8 cellular contexts compared by ENCODE assay signal in genomic region chr6:44925100-44925739, GRCh38.
DNase-seq lines count a peak whose midpoint lies in the region; ATAC-seq and TF ChIP-seq lines count a peak whose summit lies in the region.

No MANE protein-coding gene starts in this region.

- no peak overlapping the region for H3K27ac ChIP-seq in neuronal stem cell (replicated peaks; ENCODE audit: low read length)
- no peak overlapping the region for H3K27ac ChIP-seq in psoas muscle

- H2AFZ ChIP-seq in neuronal stem cell (ENCODE audit: low read length), result peak overlapping the region; percentile 12

- intact Hi-C loops in psoas muscle (cut with DNase I), result no loop called here

- H3K9ac ChIP-seq in neuronal stem cell (ENCODE audit: low read depth, low read length, poor library complexity), result no peak overlapping the region

- H3K14ac ChIP-seq in neuronal stem cell (ENCODE audit: low read length), result no peak overlapping the region

- no peaks in the 10 kb centered on the region for H3K79me1 ChIP-seq in neuronal stem cell (ENCODE audit: low read depth, low read length)

- no peak overlapping the region for H3K4me2 ChIP-seq in neuronal stem cell (ENCODE audit: insufficient read depth, low read length, poor library complexity, severe bottlenecking)

- no CpG with 5 or more reads among the region's 1 CpG for WGBS in neuronal stem cell (ENCODE audit: extremely low coverage in 2 of 2, insufficient read length in 2 of 2, insufficient replicate concordance in 1 of 2), 2 donors
- WGBS in psoas muscle, 3 donors, result 20 to 34% (median 26%) methylated on average over 1 of the region's 1 CpG

- no peak overlapping the region for H3K4ac ChIP-seq in neuronal stem cell (ENCODE audit: low read length)

- ATAC-seq in activated CD4-positive, CD25-positive, alpha-beta regulatory T cell treated with anti-CD3 and anti-CD28 coated beads, Interleukin-2, amount 50 U/mL, for 24 hours, result peak; percentile 41 to 61
- ATAC-seq in HG03108 (IDR thresholded peaks at IDR 0.05; ENCODE audit: unreplicated experiment) (no peak), HG03280 (IDR thresholded peaks at IDR 0.05; ENCODE audit: unreplicated experiment) (no peak), psoas muscle (no peak)

- H2BK120ac ChIP-seq in neuronal stem cell (ENCODE audit: low read depth, low read length), result no peak overlapping the region

- H4K91ac ChIP-seq in neuronal stem cell (ENCODE audit: low read depth, low read length, poor library complexity), result no peak overlapping the region

- H3K9me3 ChIP-seq in neuronal stem cell (replicated peaks in 1 of 2; ENCODE audit: control insufficient read depth in 2 of 2, insufficient read depth in 1 of 2, low read depth in 1 of 2, low read length in 2 of 2) (peaks cover 0 to 4% of the 10 kb centered on the region in 2 donors), psoas muscle (no peaks in the 10 kb centered on the region)

- no peak overlapping the region for H2BK5ac ChIP-seq in neuronal stem cell (ENCODE audit: low read length)

- H4K8ac ChIP-seq in neuronal stem cell (ENCODE audit: low read depth, low read length), result no peak overlapping the region

- TF ChIP-seq CTCF in psoas muscle (IDR thresholded peaks at IDR 0.05), result no peak

- H3K27me3 ChIP-seq in neuronal stem cell (ENCODE audit: control insufficient read depth in 3 of 3, insufficient read depth in 3 of 3, low read depth in 1 of 3, low read length in 3 of 3) (no peaks in the 10 kb centered on the region), psoas muscle (ENCODE audit: insufficient read depth in 3 of 3, low read length in 2 of 3) (no peaks in the 10 kb centered on the region)

- H2AK5ac ChIP-seq in neuronal stem cell (ENCODE audit: low read depth, low read length), result no peak overlapping the region

- H2BK15ac ChIP-seq in neuronal stem cell (ENCODE audit: low read length), result no peak overlapping the region

- H3K36me3 ChIP-seq in neuronal stem cell (replicated peaks in 1 of 2; ENCODE audit: control insufficient read depth in 2 of 2, insufficient read depth in 2 of 2, low read length in 2 of 2), result no peaks in the 10 kb centered on the region
- H3K36me3 ChIP-seq in psoas muscle (ENCODE audit: insufficient read depth in 1 of 2, low read depth in 1 of 2), result no peaks in the 10 kb centered on the region

- DNase-seq in activated CD4-positive, CD25-positive, alpha-beta regulatory T cell treated with anti-CD3 and anti-CD28 coated beads, Interleukin-2, amount 50 U/mL, for 72 hours, result no peak
- DNase-seq in NCI-H2081 (lab: John Stamatoyannopoulos, UW), result peak; percentile 84 to 94
- peak; percentile 59 for DNase-seq in amniotic epithelial cell (ENCODE audit: low read depth)
- no peak for DNase-seq in neuronal stem cell (ENCODE audit: low spot score)
- DNase-seq in psoas muscle, result no peak

- H3K18ac ChIP-seq in neuronal stem cell (ENCODE audit: low read length), result no peak overlapping the region

- H3K4me3 ChIP-seq in neuronal stem cell (ENCODE audit: low read length in 2 of 2) (no peak overlapping the region), psoas muscle (no peak overlapping the region)

- no peak overlapping the region for H2BK12ac ChIP-seq in neuronal stem cell (ENCODE audit: low read length)

- no peak overlapping the region for H3K23ac ChIP-seq in neuronal stem cell (ENCODE audit: low read depth, low read length, poor library complexity)

- H3K4me1 ChIP-seq in neuronal stem cell (ENCODE audit: control insufficient read depth in 2 of 2, insufficient read depth in 1 of 2, low read depth in 1 of 2, low read length in 2 of 2) (peaks cover 0 to 2% of the 10 kb centered on the region in 2 donors), psoas muscle (no peaks in the 10 kb centered on the region)

Comparison
In these comparisons a context has a peak if more than half of its experiments do, and no peak if none do; other contexts are left out.
1. ATAC-seq: peak in activated CD4-positive, CD25-positive, alpha-beta regulatory T cell treated with anti-CD3 and anti-CD28 coated beads, Interleukin-2, amount 50 U/mL, for 24 hours (2 of 2); none in HG03108 (single experiment), HG03280 (single experiment) and psoas muscle (0 of 4).
2. DNase-seq: peak in NCI-H2081 (2 of 2) and amniotic epithelial cell (single experiment); none in activated CD4-positive, CD25-positive, alpha-beta regulatory T cell treated with anti-CD3 and anti-CD28 coated beads, Interleukin-2, amount 50 U/mL, for 72 hours (single experiment), neuronal stem cell (single experiment) and psoas muscle (0 of 2).